Comparison of ENCODE assay signal across 9 cellular contexts in the genomic region with DNA sequence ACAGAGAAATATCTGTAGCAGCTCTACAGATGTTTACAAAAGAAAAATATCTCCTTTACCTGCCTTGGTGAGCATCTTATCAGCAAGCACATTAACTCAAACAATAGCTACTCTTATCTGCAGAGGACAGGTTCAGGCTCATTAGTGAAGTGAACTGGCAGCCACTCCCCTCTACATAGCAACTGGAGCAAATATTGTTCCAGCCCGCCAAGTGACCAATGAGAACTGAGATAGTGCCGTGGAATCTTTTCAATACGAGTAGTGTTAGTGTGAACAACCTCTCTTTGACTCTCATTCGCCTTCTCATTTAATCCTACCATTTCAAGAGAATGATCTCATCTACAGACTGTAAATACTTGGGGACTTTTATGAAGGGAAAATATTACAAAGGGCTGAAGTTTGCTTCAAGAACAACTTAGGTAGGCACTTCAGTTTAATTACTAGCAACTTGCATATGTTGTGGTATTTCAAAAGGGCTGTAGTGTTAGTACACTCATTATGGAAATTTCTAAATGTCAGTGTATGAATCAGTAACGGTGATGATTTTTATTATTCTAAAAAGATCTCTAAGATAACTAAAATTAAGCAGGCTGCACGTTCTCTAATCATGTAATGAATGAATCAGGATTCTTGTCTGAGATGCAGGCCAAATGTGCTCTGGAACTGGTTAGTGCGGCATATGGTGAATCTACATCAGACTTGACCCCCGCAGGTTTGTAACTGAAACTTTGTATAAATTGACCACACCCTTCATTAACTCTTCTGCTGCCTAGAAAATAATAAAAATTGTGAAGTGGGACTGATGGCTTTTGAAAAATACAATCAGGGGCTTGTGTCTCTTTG.
DNase-seq lines count a peak whose midpoint lies in the region; ATAC-seq, FAIRE-seq and TF ChIP-seq lines count a peak whose summit lies in the region.
"Had no signal": no experiment of that assay in that cellular context is flagged by ENCODE, and none has a peak within 500 bp of the region (broad histone marks: within the 10 kb centered on the region; RNA-seq: fewer than 3 reads in every experiment).

No MANE protein-coding gene starts in this region.

- H3K9me2 ChIP-seq in GM23338 (ENCODE audit: insufficient read depth), result no peaks in the 10 kb centered on the region

- no peak overlapping the region for H3K4me2 ChIP-seq in GM23338

- no peaks in the 10 kb centered on the region for H3K36me3 Mint-ChIP-seq in GM23338 (ENCODE audit: low read depth)
- H3K36me3 Mint-ChIP-seq: natural killer cell treated with Interleukin-12 subunit alpha and Interleukin-12 subunit beta and Interleukin-15 and Interleukin-18, amount 100 ng/mL, for 72 hours had no signal

- no peak overlapping the region for H3K4me3 Mint-ChIP-seq in GM23338
- H3K4me3 Mint-ChIP-seq: natural killer cell treated with Interleukin-12 subunit alpha and Interleukin-12 subunit beta and Interleukin-15 and Interleukin-18, amount 100 ng/mL, for 72 hours had no signal

- intact Hi-C loops in psoas muscle (cut with DNase I), result no loop called here

- H3K27me3 ChIP-seq in GM23338 (ENCODE audit: insufficient read depth), result no peaks in the 10 kb centered on the region
- no peaks in the 10 kb centered on the region for H3K27me3 ChIP-seq in psoas muscle (ENCODE audit: insufficient read depth in 3 of 3, low read length in 2 of 3)

- H2AFZ ChIP-seq in GM23338, result no peak overlapping the region

- no peak overlapping the region for H3K4me3 ChIP-seq in GM23338
- H3K4me3 ChIP-seq in psoas muscle, result peak overlapping the region; percentile 45

- peaks cover 1% of the 10 kb centered on the region; the same call in 2 of the 3 replicates for H3K4me1 Mint-ChIP-seq in GM23338

- FAIRE-seq in frontal cortex (lab: Jason Lieb, UNC), result no peak

- H3F3A ChIP-seq in GM23338 (replicated peaks; ENCODE audit: low read depth), result no peaks in the 10 kb centered on the region

- DNase-seq in GM23338 (ENCODE audit: low spot score) (no peak), NCI-H460 (ENCODE audit: extremely low read depth, low read depth) (peak; percentile 81), dermis blood vessel endothelial cell (peak; percentile 97), psoas muscle (no peak), ACHN (no peak), frontal cortex (ENCODE audit: low spot score in 2 of 2) (no peak), inferior parietal cortex (ENCODE audit: extremely low spot score) (no peak)

- in situ Hi-C loops in ACHN (cut with HindIII; ENCODE audit: low pct_ligation_motif_present, low pct_unique_long_range_greater_than_20kb, low sequenced_read_pairs), result no loop called here

- no peaks in the 10 kb centered on the region for H3K36me3 ChIP-seq in GM23338 (ENCODE audit: insufficient read depth)
- no peaks in the 10 kb centered on the region for H3K36me3 ChIP-seq in psoas muscle (ENCODE audit: insufficient read depth in 1 of 2, low read depth in 1 of 2)

- H3K9me3 ChIP-seq in psoas muscle, result no peaks in the 10 kb centered on the region

- peaks cover 5% of the 10 kb centered on the region for H3K27me3 Mint-ChIP-seq in GM23338 (ENCODE audit: insufficient read depth, low read depth, poor library complexity)

- H3K79me2 ChIP-seq in GM23338 (replicated peaks; ENCODE audit: insufficient read depth), result no peaks in the 10 kb centered on the region

- 11 to 28% (median 19%) methylated on average over 8 of the region's 8 CpGs for WGBS in psoas muscle, 3 donors

- H3K9me3 Mint-ChIP-seq in GM23338, result no peaks in the 10 kb centered on the region; the same call in 2 of the 3 replicates
- H3K9me3 Mint-ChIP-seq: natural killer cell treated with Interleukin-12 subunit alpha and Interleukin-12 subunit beta and Interleukin-15 and Interleukin-18, amount 100 ng/mL, for 72 hours had no signal

- H3K27ac ChIP-seq in GM23338 (ENCODE audit: low read depth) (no peak overlapping the region), psoas muscle (peak overlapping the region; percentile 75)

- 0 out of 3 replicates have a peak, but pooled peaks have one; percentile 27 for ATAC-seq in GM23338
- peak; percentile 78 to 88 (median 82) for ATAC-seq in psoas muscle
- ATAC-seq in GM21619 (IDR thresholded peaks at IDR 0.05; ENCODE audit: unreplicated experiment), result no peak
- ATAC-seq: natural killer cell treated with Interleukin-12 subunit alpha and Interleukin-12 subunit beta and Interleukin-15 and Interleukin-18, amount 100 ng/mL, for 72 hours had no signal

- no peaks in the 10 kb centered on the region for H3K4me1 ChIP-seq in GM23338 (ENCODE audit: insufficient read depth)
- H3K4me1 ChIP-seq in psoas muscle, result peaks cover 52% of the 10 kb centered on the region

- no peaks in the 10 kb centered on the region for H4K20me1 ChIP-seq in GM23338 (replicated peaks; ENCODE audit: insufficient read depth)

- no peak overlapping the region for H3K27ac Mint-ChIP-seq in GM23338
- H3K27ac Mint-ChIP-seq: natural killer cell treated with Interleukin-12 subunit alpha and Interleukin-12 subunit beta and Interleukin-15 and Interleukin-18, amount 100 ng/mL, for 72 hours had no signal

- TF ChIP-seq CTCF in GM23338 (conservative IDR thresholded peaks at IDR 0.05; ENCODE audit: low read depth in 2 of 2), result no peak
- TF ChIP-seq CTCF in psoas muscle (IDR thresholded peaks at IDR 0.05), result no peak

TF ChIP-seq in GM23338, 12 proteins besides CTCF, POLR2A, EP300 and RAD21 (continues in another document):
- TF ChIP-seq, protein P1, sequence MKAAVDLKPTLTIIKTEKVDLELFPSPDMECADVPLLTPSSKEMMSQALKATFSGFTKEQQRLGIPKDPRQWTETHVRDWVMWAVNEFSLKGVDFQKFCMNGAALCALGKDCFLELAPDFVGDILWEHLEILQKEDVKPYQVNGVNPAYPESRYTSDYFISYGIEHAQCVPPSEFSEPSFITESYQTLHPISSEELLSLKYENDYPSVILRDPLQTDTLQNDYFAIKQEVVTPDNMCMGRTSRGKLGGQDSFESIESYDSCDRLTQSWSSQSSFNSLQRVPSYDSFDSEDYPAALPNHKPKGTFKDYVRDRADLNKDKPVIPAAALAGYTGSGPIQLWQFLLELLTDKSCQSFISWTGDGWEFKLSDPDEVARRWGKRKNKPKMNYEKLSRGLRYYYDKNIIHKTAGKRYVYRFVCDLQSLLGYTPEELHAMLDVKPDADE (IDR thresholded peaks at IDR 0.05), result no peak
- TF ChIP-seq JUNB (IDR thresholded peaks at IDR 0.05; ENCODE audit: unreplicated experiment), result no peak
- TF ChIP-seq, protein P2, sequence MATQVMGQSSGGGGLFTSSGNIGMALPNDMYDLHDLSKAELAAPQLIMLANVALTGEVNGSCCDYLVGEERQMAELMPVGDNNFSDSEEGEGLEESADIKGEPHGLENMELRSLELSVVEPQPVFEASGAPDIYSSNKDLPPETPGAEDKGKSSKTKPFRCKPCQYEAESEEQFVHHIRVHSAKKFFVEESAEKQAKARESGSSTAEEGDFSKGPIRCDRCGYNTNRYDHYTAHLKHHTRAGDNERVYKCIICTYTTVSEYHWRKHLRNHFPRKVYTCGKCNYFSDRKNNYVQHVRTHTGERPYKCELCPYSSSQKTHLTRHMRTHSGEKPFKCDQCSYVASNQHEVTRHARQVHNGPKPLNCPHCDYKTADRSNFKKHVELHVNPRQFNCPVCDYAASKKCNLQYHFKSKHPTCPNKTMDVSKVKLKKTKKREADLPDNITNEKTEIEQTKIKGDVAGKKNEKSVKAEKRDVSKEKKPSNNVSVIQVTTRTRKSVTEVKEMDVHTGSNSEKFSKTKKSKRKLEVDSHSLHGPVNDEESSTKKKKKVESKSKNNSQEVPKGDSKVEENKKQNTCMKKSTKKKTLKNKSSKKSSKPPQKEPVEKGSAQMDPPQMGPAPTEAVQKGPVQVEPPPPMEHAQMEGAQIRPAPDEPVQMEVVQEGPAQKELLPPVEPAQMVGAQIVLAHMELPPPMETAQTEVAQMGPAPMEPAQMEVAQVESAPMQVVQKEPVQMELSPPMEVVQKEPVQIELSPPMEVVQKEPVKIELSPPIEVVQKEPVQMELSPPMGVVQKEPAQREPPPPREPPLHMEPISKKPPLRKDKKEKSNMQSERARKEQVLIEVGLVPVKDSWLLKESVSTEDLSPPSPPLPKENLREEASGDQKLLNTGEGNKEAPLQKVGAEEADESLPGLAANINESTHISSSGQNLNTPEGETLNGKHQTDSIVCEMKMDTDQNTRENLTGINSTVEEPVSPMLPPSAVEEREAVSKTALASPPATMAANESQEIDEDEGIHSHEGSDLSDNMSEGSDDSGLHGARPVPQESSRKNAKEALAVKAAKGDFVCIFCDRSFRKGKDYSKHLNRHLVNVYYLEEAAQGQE (IDR thresholded peaks at IDR 0.05; ENCODE audit: unreplicated experiment), result no peak

Comparison
In these comparisons a context has a peak if more than half of its experiments do, and no peak if none do; other contexts are left out.
1. DNase-seq: peak in NCI-H460 (single experiment) and dermis blood vessel endothelial cell (single experiment); none in GM23338 (single experiment), psoas muscle (0 of 2), ACHN (single experiment), frontal cortex (0 of 2) and inferior parietal cortex (single experiment).